ENCODE assay signal across 8 cellular contexts in the genomic region with DNA sequence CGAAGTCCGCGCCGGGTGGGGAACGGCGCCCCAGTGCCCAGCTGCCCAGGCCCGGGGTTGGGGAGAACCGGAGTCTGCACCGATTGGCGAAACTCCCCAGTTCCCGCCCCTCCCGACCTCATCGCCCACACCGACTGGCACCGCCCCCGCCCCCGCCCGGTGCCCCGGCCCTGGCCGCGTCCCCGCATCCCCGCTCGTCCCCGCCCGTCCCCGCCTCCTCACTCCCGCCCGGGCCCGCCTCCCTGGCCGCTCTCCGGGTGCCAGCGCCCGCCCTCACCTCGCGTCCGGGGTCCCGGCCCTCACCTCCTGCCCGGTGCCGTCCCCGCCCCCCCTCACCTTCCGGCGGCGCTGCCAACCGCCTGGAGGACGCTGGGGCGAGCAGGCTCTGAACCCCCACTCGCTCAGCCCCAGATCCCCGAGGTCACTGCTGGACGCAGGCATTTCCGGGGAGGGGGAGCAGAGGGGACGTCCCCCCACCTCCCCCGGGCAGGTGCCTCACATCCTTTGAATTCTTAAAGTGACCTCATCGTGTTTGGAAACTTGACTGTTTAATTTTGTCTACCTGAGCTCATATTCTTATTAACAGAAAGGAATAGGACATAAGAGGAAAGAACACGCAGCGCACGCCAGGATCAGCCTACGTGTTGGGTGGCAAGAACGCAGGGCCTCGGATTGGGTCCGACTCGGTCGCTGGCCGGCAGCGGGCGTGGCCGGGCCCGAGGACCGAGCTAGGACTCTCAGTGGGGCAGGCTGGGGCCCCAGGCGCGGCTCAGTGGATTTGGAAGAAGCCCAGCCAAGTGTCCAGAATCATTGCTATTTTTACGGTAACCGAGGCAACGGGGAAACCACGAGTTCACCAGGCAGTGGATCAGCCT. TPM values are rescaled to one million over a fixed set of nuclear protein-coding genes. Genes with fewer than 3 reads are reported as not detected.
DNase-seq lines count a peak whose midpoint lies in the region; ATAC-seq and TF ChIP-seq lines count a peak whose summit lies in the region.

Gene FAM110C, minus strand, starts transcription at position 35 of the 875 bp plus-strand sequence. CDS start 120 bp downstream, outside the sequence.

- peak within 1 kb of the TSS; percentile 62 for H3K27ac Mint-ChIP-seq in activated CD8-positive, alpha-beta T cell treated with anti-CD3 and anti-CD28 coated beads for 36 hours
- peak within 1 kb of the TSS; percentile 95 for H3K27ac Mint-ChIP-seq in mesothelial cell of epicardium
- H3K27ac Mint-ChIP-seq in stimulated activated memory B cell treated with anti-CD40 and anti-IgM and Interleukin-4, amounts not matched to agents 10 μg/mL and 1 μg/mL and 100 μg/mL, for 72 hours: no peak within 1 kb of the TSS

- POLR2A ChIA-PET in activated CD8-positive, alpha-beta T cell treated with anti-CD3 and anti-CD28 coated beads for 36 hours (lab: Charles Lee): interaction anchor here (1.0 kb wide), 1 partner anchor 10 kb away, joined by 3 read pairs; no protein-coding TSS in a partner anchor

- TF ChIP-seq CTCF in activated CD8-positive, alpha-beta T cell treated with anti-CD3 and anti-CD28 coated beads for 36 hours (IDR thresholded peaks at IDR 0.05): no peak
- TF ChIP-seq CTCF in mesothelial cell of epicardium (IDR thresholded peaks at IDR 0.05; ENCODE audit: unreplicated experiment): no peak

- no peaks in the 10 kb centered on the region for H3K9me3 Mint-ChIP-seq in activated CD8-positive, alpha-beta T cell treated with anti-CD3 and anti-CD28 coated beads for 36 hours
- H3K9me3 Mint-ChIP-seq in mesothelial cell of epicardium: no peaks in the 10 kb centered on the region
- H3K9me3 Mint-ChIP-seq in stimulated activated memory B cell treated with anti-CD40 and anti-IgM and Interleukin-4, amounts not matched to agents 10 μg/mL and 1 μg/mL and 100 μg/mL, for 72 hours: peaks cover 3% of the 10 kb centered on the region

- H3K36me3 ChIP-seq in HUES64 (ENCODE audit: insufficient read depth, low read length) (peaks cover 5% of the 10 kb centered on the region), endocrine pancreas (ENCODE audit: control insufficient read depth, insufficient read depth, low read length) (no peaks in the 10 kb centered on the region)

- H3K36me3 Mint-ChIP-seq in activated CD8-positive, alpha-beta T cell treated with anti-CD3 and anti-CD28 coated beads for 36 hours (ENCODE audit: low read depth): no peaks in the 10 kb centered on the region
- H3K36me3 Mint-ChIP-seq in mesothelial cell of epicardium: no peaks in the 10 kb centered on the region
- no peaks in the 10 kb centered on the region for H3K36me3 Mint-ChIP-seq in stimulated activated memory B cell treated with anti-CD40 and anti-IgM and Interleukin-4, amounts not matched to agents 10 μg/mL and 1 μg/mL and 100 μg/mL, for 72 hours

- CTCF ChIA-PET in activated CD8-positive, alpha-beta T cell treated with anti-CD3 and anti-CD28 coated beads for 36 hours (lab: Charles Lee): no interaction called here

- WGBS in HUES64: 2% methylated on average over 71 of the region's 75 CpGs

- peaks cover 39% of the 10 kb centered on the region for H3K27me3 Mint-ChIP-seq in activated CD8-positive, alpha-beta T cell treated with anti-CD3 and anti-CD28 coated beads for 36 hours
- H3K27me3 Mint-ChIP-seq in mesothelial cell of epicardium (ENCODE audit: low read depth): peaks cover 74% of the 10 kb centered on the region
- H3K27me3 Mint-ChIP-seq in stimulated activated memory B cell treated with anti-CD40 and anti-IgM and Interleukin-4, amounts not matched to agents 10 μg/mL and 1 μg/mL and 100 μg/mL, for 72 hours: peaks cover 70% of the 10 kb centered on the region

- peaks cover 19% of the 10 kb centered on the region for H3K4me1 Mint-ChIP-seq in activated CD8-positive, alpha-beta T cell treated with anti-CD3 and anti-CD28 coated beads for 36 hours (ENCODE audit: low read depth)
- peaks cover 27% of the 10 kb centered on the region for H3K4me1 Mint-ChIP-seq in mesothelial cell of epicardium
- no peaks in the 10 kb centered on the region for H3K4me1 Mint-ChIP-seq in stimulated activated memory B cell treated with anti-CD40 and anti-IgM and Interleukin-4, amounts not matched to agents 10 μg/mL and 1 μg/mL and 100 μg/mL, for 72 hours

- H3K9ac ChIP-seq in HUES64 (ENCODE audit: low read depth, low read length) (peak within 1 kb of the TSS; percentile 43), endocrine pancreas (ENCODE audit: control insufficient read depth, insufficient read depth, low read length) (peak within 1 kb of the TSS; percentile 81)

- 0 out of 2 replicates have a peak within 1 kb of the TSS, but pooled peaks have one; percentile 2 for H3K27ac ChIP-seq in HUES64 (ENCODE audit: low read depth, low read length)

- ATAC-seq in activated CD8-positive, alpha-beta T cell treated with anti-CD3 and anti-CD28 coated beads for 36 hours: peak; percentile 74
- ATAC-seq in stimulated activated memory B cell treated with anti-CD40 and anti-IgM and Interleukin-4, amounts not matched to agents 10 μg/mL and 1 μg/mL and 100 μg/mL, for 72 hours: peak; percentile 8

- DNase-seq in activated CD8-positive, alpha-beta T cell treated with anti-CD3 and anti-CD28 coated beads for 36 hours: peak; percentile 50
- DNase-seq in mesothelial cell of epicardium (ENCODE audit: low spot score in 2 of 2, unreplicated experiment in 2 of 2) (peak; percentile 42 to 70), SK-N-DZ (ENCODE audit: low spot score) (no peak), cortex of kidney (lab: John Stamatoyannopoulos, UW) (no peak), amniotic stem cell (lab: John Stamatoyannopoulos, UW) (no peak)

- H3K4me1 ChIP-seq in HUES64 (ENCODE audit: insufficient read depth, low read length): peaks cover 9% of the 10 kb centered on the region; the same call in 1 of the 2 replicates
- no peaks in the 10 kb centered on the region for H3K4me1 ChIP-seq in endocrine pancreas (ENCODE audit: control insufficient read depth, insufficient read depth, low read length)

- intact Hi-C loops in activated CD8-positive, alpha-beta T cell treated with anti-CD3 and anti-CD28 coated beads for 36 hours (cut with micrococcal nuclease): no loop called here

- peaks cover 54% of the 10 kb centered on the region for H3K27me3 ChIP-seq in HUES64 (ENCODE audit: insufficient read depth, low read length)
- no peaks in the 10 kb centered on the region for H3K27me3 ChIP-seq in endocrine pancreas (ENCODE audit: control insufficient read depth, insufficient read depth, low read length)

- peak within 1 kb of the TSS; percentile 69 for H3K4me3 Mint-ChIP-seq in activated CD8-positive, alpha-beta T cell treated with anti-CD3 and anti-CD28 coated beads for 36 hours
- peak within 1 kb of the TSS; percentile 83 for H3K4me3 Mint-ChIP-seq in mesothelial cell of epicardium
- H3K4me3 Mint-ChIP-seq in stimulated activated memory B cell treated with anti-CD40 and anti-IgM and Interleukin-4, amounts not matched to agents 10 μg/mL and 1 μg/mL and 100 μg/mL, for 72 hours: peak within 1 kb of the TSS; percentile 67

- peak within 1 kb of the TSS; percentile 77 for H3K4me3 ChIP-seq in HUES64 (ENCODE audit: low read length)
- peak within 1 kb of the TSS; percentile 50 for H3K4me3 ChIP-seq in endocrine pancreas (ENCODE audit: control insufficient read depth, insufficient read depth, low read length)

- H3K9me3 ChIP-seq in HUES64 (ENCODE audit: insufficient read depth, low read depth, low read length) (no peaks in the 10 kb centered on the region), endocrine pancreas (ENCODE audit: control insufficient read depth, low read length) (no peaks in the 10 kb centered on the region)

RNA-seq across cellular contexts. Expression of gene FAM110C, which starts in this region (rescaled TPM):
- 3.5 TPM for polyA plus RNA-seq in HUES64 (2013, experiment 1 of 2)
- 2.7 TPM for polyA plus RNA-seq in HUES64 (2013, experiment 2 of 2)
- total RNA-seq in activated CD8-positive, alpha-beta T cell treated with anti-CD3 and anti-CD28 coated beads for 36 hours: under 1 TPM; 0.79 to 0.96 TPM
- 6.4 to 9.7 TPM (median 7.8 TPM) in 3 replicates for total RNA-seq in mesothelial cell of epicardium
- polyA plus RNA-seq in SK-N-DZ (2014; cell fraction: cytosol; rRNA removed): not detected in 2 replicates
- polyA plus RNA-seq in SK-N-DZ (2014; cell fraction: nucleus; rRNA removed): not detected in 2 replicates

Comparison
In these comparisons a context has a peak if more than half of its experiments do, and no peak if none do; other contexts are left out.
1. Peak in DNase-seq and ATAC-seq in activated CD8-positive, alpha-beta T cell treated with anti-CD3 and anti-CD28 coated beads for 36 hours; RNA of the gene not detected or under 1 TPM.
2. DNase-seq: peak in mesothelial cell of epicardium (2 of 2); none in SK-N-DZ (single experiment), cortex of kidney (single experiment) and amniotic stem cell (single experiment).
3. Peak in every context shown above with its lines, with median percentiles within 50 percentile points of each other: H3K4me3 Mint-ChIP-seq.